8 cellular contexts compared by ENCODE assay signal in genomic region chr14:73295198-73295796, GRCh38. TPM values are rescaled to one million over a fixed set of nuclear protein-coding genes. Genes with fewer than 3 reads are reported as not detected.
A peak's percentile ranks its signal among the peaks of the same experiment; 100 is the strongest.
DNase-seq lines count a peak whose midpoint lies in the region; ATAC-seq and TF ChIP-seq lines count a peak whose summit lies in the region.
"Had no signal": no experiment of that assay in that cellular context is flagged by ENCODE, and none has a peak within 500 bp of the region (broad histone marks: within the 10 kb centered on the region; RNA-seq: fewer than 3 reads in every experiment).

No MANE protein-coding gene starts in this region.

- H3K27ac ChIP-seq in RWPE2 (ENCODE audit: poor library complexity, severe bottlenecking) = no peak overlapping the region
- H3K27ac ChIP-seq in esophagus squamous epithelium = no peak overlapping the region
- H3K27ac ChIP-seq in parathyroid adenoma = no peak overlapping the region
- H3K27ac ChIP-seq: skin epidermis had no signal

- 56 to 82% methylated on average over 1 of the region's 1 CpG for WGBS in esophagus squamous epithelium, 2 donors

- no peak overlapping the region for H2AFZ ChIP-seq in parathyroid adenoma

- no peaks in the 10 kb centered on the region for H3K9me3 ChIP-seq in RWPE2 (ENCODE audit: severe bottlenecking)
- H3K9me3 ChIP-seq in esophagus squamous epithelium = no peaks in the 10 kb centered on the region
- no peaks in the 10 kb centered on the region for H3K9me3 ChIP-seq in parathyroid adenoma (ENCODE audit: control insufficient read depth, low read length)

- intact Hi-C loops in esophagus squamous epithelium (cut with DNase I) = loop anchor here (5.0 kb wide), 1 partner anchor 177 kb away; no protein-coding TSS in a partner anchor

- DNase-seq in EL (peak; percentile 41), RWPE2 (ENCODE audit: low spot score) (no peak), esophagus squamous epithelium (lab: John Stamatoyannopoulos, UW) (no peak)

- H3K27me3 ChIP-seq in RWPE2 (ENCODE audit: insufficient read depth, poor library complexity, severe bottlenecking) (no peaks in the 10 kb centered on the region), esophagus squamous epithelium (no peaks in the 10 kb centered on the region), parathyroid adenoma (ENCODE audit: control insufficient read depth, insufficient read depth, low read length) (no peaks in the 10 kb centered on the region)

- TF ChIP-seq CTCF in LNCAP (IDR thresholded peaks at IDR 0.05) = peak; percentile 83
- peak; percentile 91 for TF ChIP-seq CTCF in RWPE2 (IDR thresholded peaks at IDR 0.05; ENCODE audit: poor library complexity, severe bottlenecking)
- TF ChIP-seq CTCF in esophagus squamous epithelium (IDR thresholded peaks at IDR 0.05) = peak; percentile 36 to 74 (median 66)
- TF ChIP-seq CTCF in parathyroid adenoma (IDR thresholded peaks at IDR 0.05) = peak; percentile 79

- H3K79me2 ChIP-seq in parathyroid adenoma = no peaks in the 10 kb centered on the region

- H3K36me3 ChIP-seq in RWPE2 (ENCODE audit: low read depth) = peaks cover 34% of the 10 kb centered on the region
- H3K36me3 ChIP-seq in esophagus squamous epithelium = peaks cover 0 to 43% (median 0%) of the 10 kb centered on the region in 3 donors
- no peaks in the 10 kb centered on the region for H3K36me3 ChIP-seq in parathyroid adenoma (ENCODE audit: control insufficient read depth, insufficient read depth, low read length)

- TF ChIP-seq POLR2A in esophagus squamous epithelium (IDR thresholded peaks at IDR 0.05) = no peak

- H3K4me2 ChIP-seq in parathyroid adenoma (ENCODE audit: low read length) = no peak overlapping the region

- H3K4me3 ChIP-seq in RWPE2 (ENCODE audit: severe bottlenecking) (no peak overlapping the region), esophagus squamous epithelium (no peak overlapping the region), parathyroid adenoma (ENCODE audit: low read depth, low read length) (no peak overlapping the region)
- H3K4me3 ChIP-seq: skin epidermis had no signal

- peak; percentile 49; the same call in 1 of the 3 replicates for ATAC-seq in RWPE2 (ENCODE audit: low read depth)
- no peak for ATAC-seq in GM19328 (IDR thresholded peaks at IDR 0.05; ENCODE audit: unreplicated experiment)
- ATAC-seq in HG03520 (IDR thresholded peaks at IDR 0.05; ENCODE audit: unreplicated experiment) = no peak

- H3K4me1 ChIP-seq in RWPE2 (ENCODE audit: insufficient read depth, poor library complexity, severe bottlenecking) (no peaks in the 10 kb centered on the region), esophagus squamous epithelium (peaks cover 0 to 2% (median 0%) of the 10 kb centered on the region in 3 donors), parathyroid adenoma (no peaks in the 10 kb centered on the region)

- H3K9ac ChIP-seq in parathyroid adenoma = no peak overlapping the region

RNA-seq across cellular contexts. Expression of gene PAPLN, which starts 58.0 kb away (rescaled TPM):
- total RNA-seq in esophagus squamous epithelium = 10 to 100 TPM in 1 of 4 donors, 1 to 10 TPM in 3; 2.2 to 12.6 (median 5.4) TPM
